15 cellular contexts compared by ENCODE assay signal in the genomic region with DNA sequence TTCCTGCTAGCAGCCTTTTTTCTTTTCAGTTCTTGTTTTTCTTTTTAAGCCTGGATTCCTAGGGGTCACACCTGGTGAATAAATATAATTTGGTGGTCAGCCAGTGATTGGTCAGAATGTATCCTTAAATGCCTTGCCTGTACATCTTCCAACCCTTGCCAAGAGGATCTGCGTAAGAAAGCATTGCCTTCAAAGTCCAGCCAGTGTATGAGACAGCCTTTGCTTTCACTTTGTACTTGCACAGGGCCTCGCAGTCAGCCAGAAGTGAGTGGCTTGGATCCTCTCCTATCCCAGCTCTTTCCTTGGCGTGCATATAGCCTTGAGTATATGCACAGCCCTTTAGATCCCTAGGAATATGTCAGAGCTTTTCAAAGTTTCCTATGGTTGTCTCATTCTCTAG. TPM values are rescaled to one million over a fixed set of nuclear protein-coding genes. Genes with fewer than 3 reads are reported as not detected.
DNase-seq lines count a peak whose midpoint lies in the region; ATAC-seq and TF ChIP-seq lines count a peak whose summit lies in the region.
"Had no signal": no experiment of that assay in that cellular context is flagged by ENCODE, and none has a peak within 500 bp of the region (broad histone marks: within the 10 kb centered on the region; RNA-seq: fewer than 3 reads in every experiment).

No MANE protein-coding gene starts in this region.

- H3K27me3 Mint-ChIP-seq in nephron progenitor cell (ENCODE audit: low read depth, poor library complexity): peaks cover 4% of the 10 kb centered on the region

- peaks cover 2% of the 10 kb centered on the region for H3K4me1 ChIP-seq in fibroblast of lung (ENCODE audit: control insufficient read depth, extremely low read depth, insufficient read depth, low read length)
- H3K4me1 ChIP-seq: spleen had no signal

- TF ChIP-seq CTCF in fibroblast of lung (conservative IDR thresholded peaks at IDR 0.05 in 1 of 2, IDR thresholded peaks at IDR 0.05 in 1 of 2; ENCODE audit: low read depth in 1 of 2, low read length in 2 of 2): no peak
- no peak for TF ChIP-seq CTCF in nephron progenitor cell (IDR thresholded peaks at IDR 0.05)

- H3K4me3 ChIP-seq in fibroblast of lung (replicated peaks in 1 of 4; ENCODE audit: control extremely low read depth in 1 of 4, insufficient read depth in 1 of 4, low read depth in 3 of 4, low read length in 4 of 4): peak overlapping the region; percentile 5 to 40 (median 16)
- H3K4me3 ChIP-seq: BLaER1 treated with 17β-estradiol and CSF1 and Interleukin-3, amounts not matched to agents 10 nM and 100 nM; coronary artery; spleen had no signal

- H3K4me2 ChIP-seq in fibroblast of lung (ENCODE audit: extremely low read depth, insufficient read depth, low read length): peak overlapping the region; percentile 54
- H3K4me2 ChIP-seq: BLaER1 treated with 17β-estradiol and CSF1 and Interleukin-3, amounts not matched to agents 10 nM and 100 nM had no signal

- H3K9ac ChIP-seq in fibroblast of lung (ENCODE audit: insufficient read depth, low read length): peak overlapping the region; percentile 30
- H3K9ac ChIP-seq: BLaER1 treated with 17β-estradiol and CSF1 and Interleukin-3, amounts not matched to agents 10 nM and 100 nM had no signal

- peaks cover 37% of the 10 kb centered on the region for H3K9me3 Mint-ChIP-seq in nephron progenitor cell

- H3K4me1 Mint-ChIP-seq in nephron progenitor cell: peaks cover 7% of the 10 kb centered on the region

- H3K36me3 Mint-ChIP-seq in nephron progenitor cell (ENCODE audit: low read depth): peaks cover 38% of the 10 kb centered on the region

- ATAC-seq in GM21447 (IDR thresholded peaks at IDR 0.05; ENCODE audit: unreplicated experiment): no peak
- no peak for ATAC-seq in GM18520 (IDR thresholded peaks at IDR 0.05; ENCODE audit: unreplicated experiment)
- ATAC-seq: stimulated activated naive CD8-positive, alpha-beta T cell treated with anti-CD3 and anti-CD28 coated beads, Interleukin-15, Interleukin-2, amounts not matched to agents 100 U/mL and 50 U/mL, for 24 hours had no signal

- H3K27ac ChIP-seq in fibroblast of lung (ENCODE audit: insufficient read depth, low read length): peak overlapping the region; percentile 75
- H3K27ac ChIP-seq: BLaER1 treated with 17β-estradiol and CSF1 and Interleukin-3, amounts not matched to agents 10 nM and 100 nM; coronary artery had no signal

- in situ Hi-C loops in ACHN (cut with HindIII; ENCODE audit: low pct_ligation_motif_present, low pct_unique_long_range_greater_than_20kb, low sequenced_read_pairs): no loop called here

- H4K20me1 ChIP-seq in fibroblast of lung (ENCODE audit: control insufficient read depth, extremely low read depth, insufficient read depth, low read length): no peaks in the 10 kb centered on the region
- H4K20me1 ChIP-seq: BLaER1 treated with 17β-estradiol and CSF1 and Interleukin-3, amounts not matched to agents 10 nM and 100 nM had no signal

- no peak overlapping the region for H2AFZ ChIP-seq in fibroblast of lung (ENCODE audit: low read length)

- no peaks in the 10 kb centered on the region for H3K36me3 ChIP-seq in fibroblast of lung (ENCODE audit: control insufficient read depth, insufficient read depth, low read length)

- no peaks in the 10 kb centered on the region for H3K27me3 ChIP-seq in fibroblast of lung (ENCODE audit: control insufficient read depth, insufficient read depth, low read length)
- H3K27me3 ChIP-seq: spleen had no signal

- no peak overlapping the region for H3K4me3 Mint-ChIP-seq in nephron progenitor cell

- DNase-seq in ACHN (peak; percentile 47), RPMI8226 (peak; percentile 67), fibroblast of lung (ENCODE audit: low read depth in 2 of 2) (peak; percentile 80 to 85), nephron progenitor cell (no peak), NCI-H524 (lab: John Stamatoyannopoulos, UW) (no peak), GDM1 (lab: John Stamatoyannopoulos, UW) (no peak)
- DNase-seq: activated CD8-positive, alpha-beta memory T cell treated with anti-CD3 and anti-CD28 coated beads, Interleukin-2, amount 50 U/mL, for 48 hours; NCI-H226; spleen; stimulated activated naive CD8-positive, alpha-beta T cell treated with anti-CD3 and anti-CD28 coated beads, Interleukin-15, Interleukin-2, amounts not matched to agents 100 U/mL and 50 U/mL, for 24 hours; T-helper 9 cell had no signal

- H3K27ac Mint-ChIP-seq in nephron progenitor cell: peak overlapping the region; percentile 44

- no peaks in the 10 kb centered on the region for H3K79me2 ChIP-seq in fibroblast of lung (ENCODE audit: control insufficient read depth, insufficient read depth, low read length)

- no peaks in the 10 kb centered on the region for H3K9me3 ChIP-seq in fibroblast of lung (ENCODE audit: control insufficient read depth, insufficient read depth, low read depth, low read length)
- H3K9me3 ChIP-seq: BLaER1 treated with 17β-estradiol and CSF1 and Interleukin-3, amounts not matched to agents 10 nM and 100 nM; spleen had no signal

RNA-seq across cellular contexts. Expression of gene KANTR, which starts 22.2 kb away (rescaled TPM):
- 3.9 and 7.1 TPM in 2 replicates for total RNA-seq in fibroblast of lung
- polyA plus RNA-seq in fibroblast of lung: 1.9 and 2.4 TPM in 2 replicates
- polyA plus RNA-seq in fibroblast of lung (2012): 0.98 and 1.4 TPM in 2 replicates
- 11.5 and 28.0 TPM in 2 replicates for polyA minus RNA-seq in fibroblast of lung (ENCODE audit: low replicate concordance)

RNA-seq across cellular contexts. Expression of gene TSPYL2, which starts 33.9 kb away (rescaled TPM):
- total RNA-seq in fibroblast of lung: 9.2 and 10.2 TPM in 2 replicates
- 14.6 and 21.0 TPM in 2 replicates for polyA plus RNA-seq in fibroblast of lung
- polyA plus RNA-seq in fibroblast of lung (2012): 13.4 and 16.3 TPM in 2 replicates
- polyA minus RNA-seq in fibroblast of lung (ENCODE audit: low replicate concordance): 0.12 and 2.8 TPM in 2 replicates

Comparison
In these comparisons a context has a peak if more than half of its experiments do, and no peak if none do; other contexts are left out.
1. DNase-seq: peak in ACHN (single experiment), RPMI8226 (single experiment) and fibroblast of lung (2 of 2); none in nephron progenitor cell (single experiment), NCI-H524 (0 of 2) and GDM1 (single experiment).